ENCODE assay signal across 23 cellular contexts in genomic region chr9:87433853-87434252, GRCh38.
"Had no signal": no experiment of that assay in that cellular context is flagged by ENCODE, and none has a peak within 500 bp of the region (broad histone marks: within the 10 kb centered on the region; RNA-seq: fewer than 3 reads in every experiment).

No MANE protein-coding gene starts in this region.

- H3K27ac ChIP-seq: colonic mucosa, esophagus squamous epithelium, left lung, pancreas, right lobe of liver, thyroid gland had no signal

- H3K9me3 ChIP-seq: colonic mucosa, esophagus squamous epithelium, left lung, pancreas, right lobe of liver, thyroid gland had no signal

- ATAC-seq: left cardiac atrium; left lung; naive thymus-derived CD8-positive, alpha-beta T cell; pancreas; right lobe of liver; stimulated activated naive CD8-positive, alpha-beta T cell treated with anti-CD3 and anti-CD28 coated beads, Interleukin-15, amount 100 ng/mL, for 72 hours had no signal

- H3K4me3 ChIP-seq: colonic mucosa, esophagus squamous epithelium, left lung, pancreas, right lobe of liver, smooth muscle cell, thyroid gland had no signal

- H3K27me3 ChIP-seq: colonic mucosa, left lung, pancreas, right lobe of liver, thyroid gland had no signal

- H3K36me3 ChIP-seq: colonic mucosa, esophagus squamous epithelium, left lung, pancreas, right lobe of liver, thyroid gland had no signal

- DNase-seq: colonic mucosa; effector CD8-positive, alpha-beta T cell; endodermal cell; esophagus squamous epithelium; head of caudate nucleus; kidney; left cardiac atrium; left lung; naive thymus-derived CD8-positive, alpha-beta T cell; nephron progenitor cell; occipital lobe; pancreas; retina; right lobe of liver; stimulated activated CD4-positive, alpha-beta T cell treated with anti-CD3 and anti-CD28 coated beads, Interleukin-12 subunit alpha, Interleukin-12 subunit beta, amount 100 ng/mL, for 4 hours; stimulated activated CD4-positive, alpha-beta T cell treated with anti-CD3 and anti-CD28 coated beads, Interleukin-1b, Interleukin-23, amount 100 ng/mL, for 48 hours; stimulated activated CD4-positive, alpha-beta T cell treated with anti-CD3 and anti-CD28 coated beads, Interleukin-4, amount 100 ng/mL, for 1 hour; stimulated activated CD8-positive, alpha-beta memory T cell treated with anti-CD3 and anti-CD28 coated beads, Interleukin-4, amount 100 ng/mL, for 48 hours; stimulated activated naive CD4-positive, alpha-beta T cell; stimulated activated naive CD8-positive, alpha-beta T cell treated with anti-CD3 and anti-CD28 coated beads, Interleukin-15, amount 100 ng/mL, for 72 hours; thyroid gland; trophoblast cell had no signal

- H3K4me1 ChIP-seq: colonic mucosa, left lung, right lobe of liver, thyroid gland had no signal
